In the genomic region with DNA sequence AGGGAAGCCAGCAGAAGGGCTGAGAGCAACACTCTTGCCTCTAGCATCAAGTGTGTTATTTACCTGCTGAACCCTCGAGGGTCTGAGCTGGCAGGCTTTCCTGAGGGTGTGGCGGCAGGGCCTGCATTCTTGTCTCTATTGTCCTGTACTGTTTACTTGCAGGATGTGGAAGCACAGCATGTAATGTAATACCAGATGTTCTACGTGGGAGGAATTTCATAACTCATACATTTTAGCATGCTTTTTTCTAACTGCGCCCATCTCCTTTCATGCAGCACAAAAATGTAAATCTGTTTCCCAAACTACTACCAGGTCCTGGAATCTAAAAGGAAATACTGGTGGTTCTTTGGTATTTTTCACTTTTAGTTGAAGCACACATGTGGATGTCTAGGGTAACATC, we compare ENCODE assay signal across 12 cellular contexts.
A peak's percentile ranks its signal among the peaks of the same experiment; 100 is the strongest.
DNase-seq lines count a peak whose midpoint lies in the region; ATAC-seq and TF ChIP-seq lines count a peak whose summit lies in the region.
"Had no signal": no experiment of that assay in that cellular context is flagged by ENCODE, and none has a peak within 500 bp of the region (broad histone marks: within the 10 kb centered on the region; RNA-seq: fewer than 3 reads in every experiment).

No MANE protein-coding gene starts in this region.

- peak overlapping the region; percentile 75 for H3K27ac Mint-ChIP-seq in Caco-2 (ENCODE audit: unreplicated experiment)
- H3K27ac Mint-ChIP-seq: activated CD8-positive, alpha-beta T cell treated with anti-CD3 and anti-CD28 coated beads, Interleukin-2, amount 10 ng/mL, durations not matched to agents 7 days and 5 days; memory B cell had no signal

- in situ Hi-C loops in GM13977 (cut with MboI; ENCODE audit: low pct_unique_long_range_greater_than_20kb, low sequenced_read_pairs, unreplicated experiment): no loop called here

- H3K4me3 Mint-ChIP-seq in Caco-2 (ENCODE audit: unreplicated experiment): peak overlapping the region; percentile 11
- H3K4me3 Mint-ChIP-seq: activated CD8-positive, alpha-beta T cell treated with anti-CD3 and anti-CD28 coated beads, Interleukin-2, amount 10 ng/mL, durations not matched to agents 7 days and 5 days; memory B cell had no signal

- H3K9me3 ChIP-seq in Caco-2: no peaks in the 10 kb centered on the region
- H3K9me3 ChIP-seq in osteoblast (ENCODE audit: low read depth, low read length): no peaks in the 10 kb centered on the region
- H3K9me3 ChIP-seq: colonic mucosa had no signal

- intact Hi-C loops in Caco-2 (cut with micrococcal nuclease; ENCODE audit: unreplicated experiment): loop anchor here (5.0 kb wide), 2 partner anchors 87 to 198 kb away; no protein-coding TSS in a partner anchor

- H2AFZ ChIP-seq in osteoblast (ENCODE audit: low read length): no peak overlapping the region

- H3K4me1 ChIP-seq in Caco-2 (peaks cover 99% of the 10 kb centered on the region), osteoblast (ENCODE audit: insufficient read depth, low read length) (peaks cover 30% of the 10 kb centered on the region)
- H3K4me1 ChIP-seq: colonic mucosa had no signal

- H3K79me2 ChIP-seq in osteoblast (ENCODE audit: insufficient read depth, low read length): no peaks in the 10 kb centered on the region

- no peak overlapping the region for H3K4me3 ChIP-seq in Caco-2 (ENCODE audit: low read depth, low read length)
- no peak overlapping the region for H3K4me3 ChIP-seq in osteoblast (ENCODE audit: insufficient read depth, low read length)
- H3K4me3 ChIP-seq: colonic mucosa had no signal

- peaks cover 5% of the 10 kb centered on the region; the same call in 1 of the 2 replicates for H3K36me3 ChIP-seq in Caco-2 (ENCODE audit: control insufficient read depth, insufficient read depth, low read length)
- peaks cover 5% of the 10 kb centered on the region for H3K36me3 ChIP-seq in osteoblast (ENCODE audit: insufficient read depth, low read length)
- H3K36me3 ChIP-seq: colonic mucosa had no signal

- H3K9me3 Mint-ChIP-seq in Caco-2 (ENCODE audit: unreplicated experiment): no peaks in the 10 kb centered on the region
- H3K9me3 Mint-ChIP-seq: memory B cell had no signal

- no peak for ATAC-seq in HG02571 (IDR thresholded peaks at IDR 0.05; ENCODE audit: unreplicated experiment)
- no peak for ATAC-seq in HG03108 (IDR thresholded peaks at IDR 0.05; ENCODE audit: unreplicated experiment)
- ATAC-seq: activated CD8-positive, alpha-beta T cell treated with anti-CD3 and anti-CD28 coated beads, Interleukin-2, amount 10 ng/mL, durations not matched to agents 7 days and 5 days had no signal

- DNase-seq in Caco-2: peak; percentile 84 to 89
- DNase-seq in NCI-H2029 treated with DMSO at 0.1 percent for 48 hours (lab: John Stamatoyannopoulos, UW): peak; percentile 50
- DNase-seq in dermis microvascular lymphatic vessel endothelial cell (ENCODE audit: low read depth in 2 of 2): peak; percentile 50 to 78
- no peak for DNase-seq in osteoblast (ENCODE audit: insufficient read length, low spot score, missing footprints)
- no peak for DNase-seq in GM13977 (ENCODE audit: low spot score)
- no peak for DNase-seq in ecto neural progenitor cell (ENCODE audit: low spot score)
- DNase-seq: activated CD8-positive, alpha-beta T cell treated with anti-CD3 and anti-CD28 coated beads, Interleukin-2, amount 10 ng/mL, durations not matched to agents 7 days and 5 days; colonic mucosa had no signal

- H3K27ac ChIP-seq in osteoblast (ENCODE audit: low read depth, low read length): peak overlapping the region; percentile 71
- H3K27ac ChIP-seq: colonic mucosa, HL-60 had no signal

- CTCF ChIA-PET in Caco-2 (lab: Charles Lee): no interaction called here

- peaks cover 37% of the 10 kb centered on the region for H3K36me3 Mint-ChIP-seq in Caco-2 (ENCODE audit: insufficient read depth, unreplicated experiment)

- POLR2A ChIA-PET in Caco-2 (lab: Charles Lee): no interaction called here

- H3K27me3 Mint-ChIP-seq in Caco-2 (ENCODE audit: insufficient read depth, unreplicated experiment): no peaks in the 10 kb centered on the region
- H3K27me3 Mint-ChIP-seq: memory B cell had no signal

- no TSS peak for BruUV-seq in Caco-2 (replicated peaks; lab: Mats Ljungman, UMichigan)

- no peak overlapping the region for H3K4me2 ChIP-seq in osteoblast (ENCODE audit: insufficient read depth, low read length)

- TF ChIP-seq CTCF in Caco-2 (IDR thresholded peaks at IDR 0.05; ENCODE audit: insufficient read depth in 1 of 2, low read depth in 1 of 2, low read length in 1 of 2, severe bottlenecking in 1 of 2, unreplicated experiment in 1 of 2) (no peak), osteoblast (IDR thresholded peaks at IDR 0.05; ENCODE audit: extremely low read depth, low read depth, low read length) (no peak), GM13977 (IDR thresholded peaks at IDR 0.05; ENCODE audit: extremely low read depth, insufficient read depth, missing control alignments) (no peak)

- H3K4me1 Mint-ChIP-seq in Caco-2 (ENCODE audit: low read depth, unreplicated experiment): peaks cover 65% of the 10 kb centered on the region
- H3K4me1 Mint-ChIP-seq: memory B cell had no signal

- H3K27me3 ChIP-seq in Caco-2 (replicated peaks; ENCODE audit: control insufficient read depth, insufficient read depth, low read length): no peaks in the 10 kb centered on the region
- H3K27me3 ChIP-seq in osteoblast (ENCODE audit: insufficient read depth, low read length): no peaks in the 10 kb centered on the region
- H3K27me3 ChIP-seq: colonic mucosa had no signal

- no peaks in the 10 kb centered on the region for H4K20me1 ChIP-seq in osteoblast (ENCODE audit: insufficient read depth, low read length)

Comparison
In these comparisons a context has a peak if more than half of its experiments do, and no peak if none do; other contexts are left out.
1. DNase-seq: peak in Caco-2 (2 of 2), NCI-H2029 treated with DMSO at 0.1 percent for 48 hours (single experiment) and dermis microvascular lymphatic vessel endothelial cell (2 of 2); none in osteoblast (single experiment), GM13977 (single experiment) and ecto neural progenitor cell (single experiment).